ENCODE assay signal across 30 cellular contexts in genomic region chr2:214051585-214051984, GRCh38.
DNase-seq lines count a peak whose midpoint lies in the region; ATAC-seq, FAIRE-seq and TF ChIP-seq lines count a peak whose summit lies in the region.
"Had no signal": no experiment of that assay in that cellular context is flagged by ENCODE, and none has a peak within 500 bp of the region (broad histone marks: within the 10 kb centered on the region; RNA-seq: fewer than 3 reads in every experiment).

No MANE protein-coding gene starts in this region.

- TF ChIP-seq CTCF in D721Med (IDR thresholded peaks at IDR 0.05; ENCODE audit: insufficient read depth, missing control alignments) (no peak), neural cell (IDR thresholded peaks at IDR 0.05; ENCODE audit: poor library complexity, severe bottlenecking) (no peak)

- H3K4me3 ChIP-seq in neural cell (ENCODE audit: low read length) (no peak overlapping the region), HAP-1 (no peak overlapping the region)
- H3K4me3 ChIP-seq: A549; BLaER1; BLaER1 treated with 17β-estradiol and CSF1 and Interleukin-3, amounts not matched to agents 10 nM and 100 nM had no signal

- H3K9ac ChIP-seq in neural cell (ENCODE audit: low read length), result no peak overlapping the region
- H3K9ac ChIP-seq: BLaER1; BLaER1 treated with 17β-estradiol and CSF1 and Interleukin-3, amounts not matched to agents 10 nM and 100 nM had no signal

- no peaks in the 10 kb centered on the region for H3K9me2 ChIP-seq in neural cell (ENCODE audit: insufficient read depth, low read length)

- peak overlapping the region; percentile 25 for H3K27ac ChIP-seq in neural cell (ENCODE audit: low read length)
- H3K27ac ChIP-seq: 22Rv1; A549; BLaER1; BLaER1 treated with 17β-estradiol and CSF1 and Interleukin-3, amounts not matched to agents 10 nM and 100 nM; C4-2B had no signal

- H3K9me3 ChIP-seq in neural cell (ENCODE audit: low read length), result no peaks in the 10 kb centered on the region
- no peaks in the 10 kb centered on the region for H3K9me3 ChIP-seq in HAP-1
- H3K9me3 ChIP-seq: A549; BE2C; BLaER1; BLaER1 treated with 17β-estradiol and CSF1 and Interleukin-3, amounts not matched to agents 10 nM and 100 nM had no signal

- peak; percentile 25 for FAIRE-seq in D721Med (lab: Jason Lieb, UNC)
- FAIRE-seq: A204.1, A549 had no signal

- H3K27me3 ChIP-seq in neural cell (ENCODE audit: insufficient read depth, low read depth, low read length) (no peaks in the 10 kb centered on the region), HAP-1 (ENCODE audit: low read depth) (no peaks in the 10 kb centered on the region)
- H3K27me3 ChIP-seq: BE2C; BLaER1; BLaER1 treated with 17β-estradiol and CSF1 and Interleukin-3, amounts not matched to agents 10 nM and 100 nM had no signal

- peak; percentile 95 for TF ChIP-seq EP300 in neural cell (conservative IDR thresholded peaks at IDR 0.05; ENCODE audit: poor library complexity, severe bottlenecking)

- H2AFZ ChIP-seq in neural cell (ENCODE audit: low read depth, low read length), result no peak overlapping the region

- no peaks in the 10 kb centered on the region for H3K36me3 ChIP-seq in neural cell (ENCODE audit: insufficient read depth, low read length)
- H3K36me3 ChIP-seq in HAP-1 (replicated peaks), result no peaks in the 10 kb centered on the region
- H3K36me3 ChIP-seq: BE2C; BLaER1; BLaER1 treated with 17β-estradiol and CSF1 and Interleukin-3, amounts not matched to agents 10 nM and 100 nM had no signal

- H3K4me1 ChIP-seq in HAP-1, result no peaks in the 10 kb centered on the region; the same call in 1 of the 2 replicates
- H3K4me1 ChIP-seq: A549; BE2C; BLaER1; BLaER1 treated with 17β-estradiol and CSF1 and Interleukin-3, amounts not matched to agents 10 nM and 100 nM; Caco-2 had no signal

- no peak overlapping the region for H3K4me2 ChIP-seq in neural cell (ENCODE audit: low read length)
- H3K4me2 ChIP-seq: A549; BLaER1; BLaER1 treated with 17β-estradiol and CSF1 and Interleukin-3, amounts not matched to agents 10 nM and 100 nM had no signal

- DNase-seq in D721Med (ENCODE audit: insufficient read length, low spot score), result no peak
- DNase-seq in left ventricle myocardium superior, result no peak
- no peak for DNase-seq in HAP-1 (ENCODE audit: low spot score in 2 of 2)
- DNase-seq: 8988T; ACHN; AML-193; BE2C; C1 segment of cervical spinal cord; Caco-2; Calu3; CD4-positive, alpha-beta memory T cell; CD4-positive, alpha-beta T cell; CD4-positive, CD25-positive, alpha-beta regulatory T cell; CD8-positive, alpha-beta memory T cell; CD8-positive, alpha-beta T cell; COR-L47; DMS 273 treated with DMSO at 0.1 percent for 48 hours; DMS153; DMS53; DMS79; DMS79 treated with DMSO at 0.1 percent for 48 hours; DND-41; EL had no signal

- in situ Hi-C loops in HAP-1 (cut with MboI; ENCODE audit: low sequenced_read_pairs), result no loop called here

- H3F3A ChIP-seq in neural cell (ENCODE audit: insufficient read depth, low read length, poor library complexity, severe bottlenecking), result no peaks in the 10 kb centered on the region

- ATAC-seq in left ventricle myocardium superior, result no peak
- ATAC-seq: A549; CD8-positive, alpha-beta T cell had no signal

- no peak for TF ChIP-seq RAD21 in neural cell (conservative IDR thresholded peaks at IDR 0.05)

- H3K79me2 ChIP-seq in neural cell (replicated peaks; ENCODE audit: insufficient read depth, low read length), result no peaks in the 10 kb centered on the region

- H4K20me1 ChIP-seq in neural cell (ENCODE audit: insufficient read depth), result no peaks in the 10 kb centered on the region
- H4K20me1 ChIP-seq: BLaER1; BLaER1 treated with 17β-estradiol and CSF1 and Interleukin-3, amounts not matched to agents 10 nM and 100 nM had no signal

- intact Hi-C loops in left ventricle myocardium superior (cut with micrococcal nuclease), result no loop called here

TF ChIP-seq in neural cell, 6 proteins besides CTCF, POLR2A, EP300 and RAD21:
- TF ChIP-seq POLR2AphosphoS5 (IDR thresholded peaks at IDR 0.05) (peak; percentile 76), MXI1 (conservative IDR thresholded peaks at IDR 0.05; ENCODE audit: poor library complexity, severe bottlenecking) (no peak), SMC3 (conservative IDR thresholded peaks at IDR 0.05; ENCODE audit: poor library complexity) (no peak), EZH2 (IDR thresholded peaks at IDR 0.05; ENCODE audit: borderline replicate concordance, insufficient read depth, low read length, poor library complexity, severe bottlenecking) (no peak), TAF1 (IDR thresholded peaks at IDR 0.05; ENCODE audit: low read depth) (no peak)
- TF ChIP-seq, protein P1, sequence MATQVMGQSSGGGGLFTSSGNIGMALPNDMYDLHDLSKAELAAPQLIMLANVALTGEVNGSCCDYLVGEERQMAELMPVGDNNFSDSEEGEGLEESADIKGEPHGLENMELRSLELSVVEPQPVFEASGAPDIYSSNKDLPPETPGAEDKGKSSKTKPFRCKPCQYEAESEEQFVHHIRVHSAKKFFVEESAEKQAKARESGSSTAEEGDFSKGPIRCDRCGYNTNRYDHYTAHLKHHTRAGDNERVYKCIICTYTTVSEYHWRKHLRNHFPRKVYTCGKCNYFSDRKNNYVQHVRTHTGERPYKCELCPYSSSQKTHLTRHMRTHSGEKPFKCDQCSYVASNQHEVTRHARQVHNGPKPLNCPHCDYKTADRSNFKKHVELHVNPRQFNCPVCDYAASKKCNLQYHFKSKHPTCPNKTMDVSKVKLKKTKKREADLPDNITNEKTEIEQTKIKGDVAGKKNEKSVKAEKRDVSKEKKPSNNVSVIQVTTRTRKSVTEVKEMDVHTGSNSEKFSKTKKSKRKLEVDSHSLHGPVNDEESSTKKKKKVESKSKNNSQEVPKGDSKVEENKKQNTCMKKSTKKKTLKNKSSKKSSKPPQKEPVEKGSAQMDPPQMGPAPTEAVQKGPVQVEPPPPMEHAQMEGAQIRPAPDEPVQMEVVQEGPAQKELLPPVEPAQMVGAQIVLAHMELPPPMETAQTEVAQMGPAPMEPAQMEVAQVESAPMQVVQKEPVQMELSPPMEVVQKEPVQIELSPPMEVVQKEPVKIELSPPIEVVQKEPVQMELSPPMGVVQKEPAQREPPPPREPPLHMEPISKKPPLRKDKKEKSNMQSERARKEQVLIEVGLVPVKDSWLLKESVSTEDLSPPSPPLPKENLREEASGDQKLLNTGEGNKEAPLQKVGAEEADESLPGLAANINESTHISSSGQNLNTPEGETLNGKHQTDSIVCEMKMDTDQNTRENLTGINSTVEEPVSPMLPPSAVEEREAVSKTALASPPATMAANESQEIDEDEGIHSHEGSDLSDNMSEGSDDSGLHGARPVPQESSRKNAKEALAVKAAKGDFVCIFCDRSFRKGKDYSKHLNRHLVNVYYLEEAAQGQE (IDR thresholded peaks at IDR 0.05; ENCODE audit: borderline replicate concordance), result no peak
